8 cellular contexts compared by ENCODE assay signal in the genomic region with DNA sequence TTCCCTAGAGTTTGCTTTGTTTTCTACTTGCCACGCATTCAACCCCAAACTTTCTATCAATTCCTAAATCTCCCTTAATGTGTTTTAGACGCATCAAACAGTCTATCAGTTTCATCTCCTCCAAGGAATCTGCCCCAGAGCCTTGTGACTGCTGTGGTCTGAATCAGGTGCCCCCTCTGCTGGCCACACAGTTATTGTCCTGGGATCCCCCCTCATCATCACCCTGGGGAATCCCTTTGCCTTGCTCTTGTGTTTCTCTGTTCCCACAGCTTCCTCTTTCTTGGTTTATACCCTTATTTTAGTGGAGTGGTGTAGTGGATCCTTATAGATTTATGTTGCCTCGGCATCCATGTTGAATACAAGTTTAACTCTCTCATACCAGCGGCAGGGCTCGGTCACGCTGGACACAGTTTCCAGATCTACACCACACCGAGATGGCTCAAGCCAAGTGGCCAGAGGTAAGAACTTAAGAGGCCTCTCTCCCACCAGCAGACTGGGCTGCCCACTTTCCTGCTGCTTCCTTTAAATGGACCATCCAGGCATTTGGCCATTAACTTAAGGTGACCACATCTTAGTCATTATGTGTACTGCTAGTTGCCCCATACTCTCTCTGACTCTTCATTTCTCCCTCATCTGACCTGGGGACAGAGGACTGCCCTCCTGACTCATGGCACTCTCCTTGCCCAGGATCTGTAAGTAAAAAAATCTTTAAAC. TPM values are rescaled to one million over a fixed set of nuclear protein-coding genes. Genes with fewer than 3 reads are reported as not detected.
DNase-seq lines count a peak whose midpoint lies in the region; ATAC-seq and TF ChIP-seq lines count a peak whose summit lies in the region.

No MANE protein-coding gene starts in this region.

- H3K4me2 ChIP-seq in OCI-LY1 (ENCODE audit: low read length): no peak overlapping the region

- H3K79me2 ChIP-seq in OCI-LY1 (ENCODE audit: insufficient read depth, low read length): no peaks in the 10 kb centered on the region

- no peak overlapping the region for H3K27ac ChIP-seq in C4-2B
- no peak overlapping the region for H3K27ac ChIP-seq in OCI-LY1 (ENCODE audit: low read depth, low read length, poor library complexity, severe bottlenecking)

- no peaks in the 10 kb centered on the region for H3K27me3 ChIP-seq in OCI-LY1 (ENCODE audit: insufficient read depth, low read length)

- H3K9me2 ChIP-seq in OCI-LY1 (ENCODE audit: low read depth, low read length): no peaks in the 10 kb centered on the region

- peak; percentile 44 for DNase-seq in activated CD8-positive, alpha-beta memory T cell treated with anti-CD3 and anti-CD28 coated beads, Interleukin-2, amount 50 U/mL, for 24 hours (ENCODE audit: extremely low read depth)
- DNase-seq in fibroblast of peridontal ligament (ENCODE audit: extremely low read depth) (peak; percentile 59), posterior vena cava (ENCODE audit: low spot score) (peak; percentile 83), NCI-H1417 treated with DMSO at 0.1 percent for 48 hours (lab: John Stamatoyannopoulos, UW) (no peak)

- no peak overlapping the region for H3K4me3 ChIP-seq in OCI-LY1 (ENCODE audit: low read depth, low read length, poor library complexity, severe bottlenecking)

- H3K36me3 ChIP-seq in OCI-LY1 (ENCODE audit: insufficient read depth, low read length): no peaks in the 10 kb centered on the region

- peak; percentile 54 for ATAC-seq in GM21360 (IDR thresholded peaks at IDR 0.05; ENCODE audit: unreplicated experiment)
- no peak for ATAC-seq in GM18498 (IDR thresholded peaks at IDR 0.05; ENCODE audit: unreplicated experiment)

- peak; percentile 67 for TF ChIP-seq CTCF in C4-2B (conservative IDR thresholded peaks at IDR 0.05)
- TF ChIP-seq CTCF in OCI-LY1 (IDR thresholded peaks at IDR 0.05; ENCODE audit: low read length): peak; percentile 92

- no peaks in the 10 kb centered on the region for H4K20me1 ChIP-seq in OCI-LY1 (ENCODE audit: insufficient read depth, low read length)

- H2AFZ ChIP-seq in OCI-LY1 (ENCODE audit: low read length): no peak overlapping the region

- peaks cover 4% of the 10 kb centered on the region for H3F3A ChIP-seq in OCI-LY1 (ENCODE audit: insufficient read depth, low read length)

- H3K9me3 ChIP-seq in OCI-LY1 (ENCODE audit: low read length): no peaks in the 10 kb centered on the region

- no peak overlapping the region for H3K9ac ChIP-seq in OCI-LY1 (ENCODE audit: low read length)

- peaks cover 51% of the 10 kb centered on the region for H3K4me1 ChIP-seq in OCI-LY1 (ENCODE audit: insufficient read depth, low read length, severe bottlenecking)

- intact Hi-C loops in posterior vena cava (cut with DNase I): loop anchor here in 1 of 2 donors (5.0 kb wide), 1 partner anchor 81 kb away; no protein-coding TSS in a partner anchor

RNA-seq across cellular contexts. Expression of a gene that starts 8.2 kb away (rescaled TPM):
- total RNA-seq in posterior vena cava: under 1 TPM; 0.24 to 0.28 TPM

RNA-seq across cellular contexts. Expression of a gene that starts 51.6 kb away (rescaled TPM):
- total RNA-seq in posterior vena cava: 10 to 100 TPM; 73.5 to 82.1 TPM

RNA-seq across cellular contexts. Expression of a gene that starts 52.5 kb away (rescaled TPM):
- total RNA-seq in posterior vena cava: 10 to 100 TPM; 42.5 to 54.0 TPM
